ENCODE assay signal across 12 cellular contexts in genomic region chr11:67698247-67698646, GRCh38. TPM values are rescaled to one million over a fixed set of nuclear protein-coding genes. Genes with fewer than 3 reads are reported as not detected.
DNase-seq lines count a peak whose midpoint lies in the region; ATAC-seq, FAIRE-seq and TF ChIP-seq lines count a peak whose summit lies in the region.
"Had no signal": no experiment of that assay in that cellular context is flagged by ENCODE, and none has a peak within 500 bp of the region (broad histone marks: within the 10 kb centered on the region; RNA-seq: fewer than 3 reads in every experiment).

No MANE protein-coding gene starts in this region.

- H3K27me3 ChIP-seq in A673 (replicated peaks; ENCODE audit: insufficient read depth, low read depth, low read length, poor library complexity) (no peaks in the 10 kb centered on the region), GM06990 (replicated peaks; ENCODE audit: control insufficient read depth, insufficient read depth, low read length) (no peaks in the 10 kb centered on the region), small intestine (ENCODE audit: control insufficient read depth in 2 of 2, insufficient read depth in 2 of 2, low read length in 2 of 2) (peaks cover 0 to 2% of the 10 kb centered on the region in 2 donors)

- WGBS in small intestine, 3 donors, result 77 to 83% (median 78%) methylated on average over 6 of the region's 6 CpGs

- CTCF ChIA-PET in A673 (lab: Charles Lee), result interaction anchor here (1.1 kb wide), 1 partner anchor 69 kb away, joined by 4 read pairs; no protein-coding TSS in a partner anchor

- H3K27me3 Mint-ChIP-seq in chondrocyte (ENCODE audit: low read depth), result peaks cover 29% of the 10 kb centered on the region

- H3K27ac ChIP-seq in A673 (ENCODE audit: low read depth, low read length, poor library complexity, severe bottlenecking) (no peak overlapping the region), small intestine (ENCODE audit: low read depth in 1 of 2, low read length in 1 of 2) (no peak overlapping the region)
- H3K27ac ChIP-seq: left lung had no signal

- POLR2A ChIA-PET in A673 (lab: Charles Lee; ENCODE audit: low non-redundant PET), result no interaction called here

- peak; percentile 72 for DNase-seq in A673 (ENCODE audit: low spot score)
- DNase-seq in GM06990 (ENCODE audit: extremely low read depth, insufficient read length), result peak; percentile 20
- peak; percentile 61 for DNase-seq in NAMALWA (ENCODE audit: low spot score)
- DNase-seq in chondrocyte (ENCODE audit: low spot score), result no peak
- no peak for DNase-seq in small intestine
- DNase-seq in H54 (ENCODE audit: insufficient read length, low spot score), result no peak
- DNase-seq: left lung, NCI-H774 had no signal

- H3K9me3 ChIP-seq in A673 (ENCODE audit: low read depth, low read length, poor library complexity, severe bottlenecking), result no peaks in the 10 kb centered on the region
- H3K9me3 ChIP-seq in small intestine (ENCODE audit: control insufficient read depth, low read depth), result no peaks in the 10 kb centered on the region
- H3K9me3 ChIP-seq: left lung had no signal

- FAIRE-seq in small intestine (lab: Jason Lieb, UNC), result no peak
- no peak for FAIRE-seq in H54 (lab: Jason Lieb, UNC)

- no peaks in the 10 kb centered on the region for H3K36me3 Mint-ChIP-seq in chondrocyte (ENCODE audit: low read depth)

- H3K27ac Mint-ChIP-seq in chondrocyte (ENCODE audit: unreplicated experiment), result no peak overlapping the region

- H3K4me3 ChIP-seq in A673 (ENCODE audit: low read depth, low read length, poor library complexity, severe bottlenecking) (no peak overlapping the region), GM06990 (replicated peaks; ENCODE audit: low read depth, low read length) (no peak overlapping the region), small intestine (ENCODE audit: low read depth in 1 of 2, low read length in 2 of 2) (no peak overlapping the region)
- H3K4me3 ChIP-seq: left lung had no signal

- H3K4me3 Mint-ChIP-seq in chondrocyte (ENCODE audit: unreplicated experiment), result no peak overlapping the region

- TF ChIP-seq POLR2A in H54 (IDR thresholded peaks at IDR 0.05; ENCODE audit: low read depth, low read length), result no peak

- H3K4me1 Mint-ChIP-seq in chondrocyte (ENCODE audit: low read depth), result no peaks in the 10 kb centered on the region

- no peaks in the 10 kb centered on the region for H3K36me3 ChIP-seq in A673 (ENCODE audit: insufficient read depth, low read length, poor library complexity, severe bottlenecking)
- H3K36me3 ChIP-seq in GM06990 (ENCODE audit: control insufficient read depth, insufficient read depth, low read length), result no peaks in the 10 kb centered on the region
- no peaks in the 10 kb centered on the region for H3K36me3 ChIP-seq in small intestine (ENCODE audit: control insufficient read depth in 2 of 2, insufficient read depth in 2 of 2, low read length in 2 of 2)
- H3K36me3 ChIP-seq: left lung had no signal

- H3K9me3 Mint-ChIP-seq in chondrocyte (ENCODE audit: low read depth), result peaks cover 6% of the 10 kb centered on the region

- ATAC-seq in GM18498 (IDR thresholded peaks at IDR 0.05; ENCODE audit: unreplicated experiment) (no peak), HG03025 (IDR thresholded peaks at IDR 0.05; ENCODE audit: low FRiP score, unreplicated experiment) (no peak)
- ATAC-seq: left lung had no signal

- H3K4me1 ChIP-seq in A673 (ENCODE audit: insufficient read depth, low read length, poor library complexity, severe bottlenecking) (no peaks in the 10 kb centered on the region), small intestine (ENCODE audit: control insufficient read depth in 2 of 2, insufficient read depth in 1 of 2, low read depth in 1 of 2, low read length in 1 of 2) (no peaks in the 10 kb centered on the region)
- H3K4me1 ChIP-seq: left lung had no signal

- peak; percentile 60 for TF ChIP-seq CTCF in A673 (conservative IDR thresholded peaks at IDR 0.05; ENCODE audit: low read depth, low read length)
- peak; percentile 66 for TF ChIP-seq CTCF in GM06990 (IDR thresholded peaks at IDR 0.05; ENCODE audit: insufficient read depth, low read length, poor library complexity, severe bottlenecking)
- peak; percentile 18 for TF ChIP-seq CTCF in chondrocyte (IDR thresholded peaks at IDR 0.05)

- no TSS peak for BruUV-seq in A673 (replicated peaks; lab: Mats Ljungman, UMichigan)

- intact Hi-C loops in A673 (cut with micrococcal nuclease; ENCODE audit: unreplicated experiment), result no loop called here

RNA-seq across cellular contexts. Expression of gene ALDH3B2, which starts 23.8 kb away (rescaled TPM):
- not detected in 2 replicates for total RNA-seq in A673 (2021)
- total RNA-seq in chondrocyte, result not detected in 3 replicates
- polyA plus RNA-seq in small intestine, result under 1 TPM in 1 of 3 donors, not detected in 2; 0.12 TPM
- total RNA-seq: subcutaneous adipose tissue had no signal

RNA-seq across cellular contexts. Expression of gene ACY3, which starts 47.7 kb away (rescaled TPM):
- total RNA-seq in A673 (2021), result not detected in 2 replicates
- not detected in 3 replicates for total RNA-seq in chondrocyte
- polyA plus RNA-seq in small intestine, result 100 to 1,000 TPM in 2 of 3 donors, 10 to 100 TPM in 1; 36.6 to 271 (median 161) TPM
- total RNA-seq: subcutaneous adipose tissue had no signal

RNA-seq across cellular contexts. Expression of gene TBX10, which starts 58.7 kb away (rescaled TPM):
- total RNA-seq in A673 (2021) (not detected in 2 replicates), chondrocyte (not detected in 3 replicates)
- polyA plus RNA-seq in small intestine, result 10 to 100 TPM; 14.4 to 69.4 (median 41.4) TPM
- total RNA-seq: left lung, renal cortical epithelial cell, subcutaneous adipose tissue had no signal

Comparison
In these comparisons a context has a peak if more than half of its experiments do, and no peak if none do; other contexts are left out.
1. DNase-seq: peak in A673 (single experiment), GM06990 (single experiment) and NAMALWA (single experiment); none in chondrocyte (single experiment), small intestine (single experiment) and H54 (single experiment).
2. Peak in every context shown above with its lines, with median percentiles within 50 percentile points of each other: CTCF ChIP-seq.